In genomic region chr11:77071671-77072605, GRCh38 we compare ENCODE assay signal across 12 cellular contexts. TPM values are rescaled to one million over a fixed set of nuclear protein-coding genes. Genes with fewer than 3 reads are reported as not detected.
DNase-seq lines count a peak whose midpoint lies in the region; ATAC-seq and TF ChIP-seq lines count a peak whose summit lies in the region.
"Had no signal": no experiment of that assay in that cellular context is flagged by ENCODE, and none has a peak within 500 bp of the region (broad histone marks: within the 10 kb centered on the region; RNA-seq: fewer than 3 reads in every experiment).

No MANE protein-coding gene starts in this region.

- no peak overlapping the region for H3K4me3 ChIP-seq in CD4-positive, alpha-beta memory T cell (ENCODE audit: low read length in 2 of 2)
- no peak overlapping the region for H3K4me3 ChIP-seq in dorsolateral prefrontal cortex
- H3K4me3 ChIP-seq in neural progenitor cell = no peak overlapping the region
- H3K4me3 ChIP-seq in body of pancreas = no peak overlapping the region

- DNase-seq in CD4-positive, alpha-beta memory T cell = no peak
- DNase-seq in NOMO-1 (lab: John Stamatoyannopoulos, UW; ENCODE audit: unreplicated experiment in 2 of 2) (peak; percentile 52 to 65), dorsolateral prefrontal cortex (peak in 6 of 10 donors; percentile 11 to 35 (median 26)), neural progenitor cell (ENCODE audit: low spot score) (no peak), body of pancreas (no peak)
- DNase-seq: MM.1S had no signal

- intact Hi-C loops in CD4-positive, alpha-beta memory T cell (cut with micrococcal nuclease) = no loop called here
- intact Hi-C loops in dorsolateral prefrontal cortex (cut with DNase I) (no loop called here), body of pancreas (cut with DNase I) (no loop called here)

- H4K20me1 ChIP-seq in neural progenitor cell (ENCODE audit: low read depth) = peaks cover 3% of the 10 kb centered on the region

- H3K27me3 Mint-ChIP-seq in CD4-positive, alpha-beta memory T cell = no peaks in the 10 kb centered on the region
- peaks cover 8% of the 10 kb centered on the region for H3K27me3 Mint-ChIP-seq in neural progenitor cell (ENCODE audit: insufficient read depth, low read depth)

- CTCF ChIA-PET in CD4-positive, alpha-beta memory T cell (lab: Charles Lee; ENCODE audit: partially characterized antibody) = no interaction called here

- no peak for TF ChIP-seq POLR2A in body of pancreas (IDR thresholded peaks at IDR 0.05)

- H3K9me3 ChIP-seq in CD4-positive, alpha-beta memory T cell (ENCODE audit: control insufficient read depth in 1 of 2, low read length in 2 of 2) = no peaks in the 10 kb centered on the region
- no peaks in the 10 kb centered on the region for H3K9me3 ChIP-seq in neural progenitor cell (ENCODE audit: low read depth)
- H3K9me3 ChIP-seq in body of pancreas = no peaks in the 10 kb centered on the region

- H3K4me1 ChIP-seq in CD4-positive, alpha-beta memory T cell (ENCODE audit: insufficient read depth, low read length) = peaks cover 23% of the 10 kb centered on the region
- H3K4me1 ChIP-seq in neural progenitor cell (peaks cover 5% of the 10 kb centered on the region), body of pancreas (peaks cover 47% of the 10 kb centered on the region)

- H3K36me3 Mint-ChIP-seq in CD4-positive, alpha-beta memory T cell = no peaks in the 10 kb centered on the region
- no peaks in the 10 kb centered on the region for H3K36me3 Mint-ChIP-seq in neural progenitor cell

- ATAC-seq in body of pancreas (no peak), GM21825 (IDR thresholded peaks at IDR 0.05; ENCODE audit: unreplicated experiment) (no peak), GM18873 (IDR thresholded peaks at IDR 0.05; ENCODE audit: low FRiP score, unreplicated experiment) (no peak), GM21576 (IDR thresholded peaks at IDR 0.05; ENCODE audit: unreplicated experiment) (no peak)

- H3K27ac ChIP-seq in CD4-positive, alpha-beta memory T cell (ENCODE audit: low read depth, low read length) = no peak overlapping the region
- H3K27ac ChIP-seq in dorsolateral prefrontal cortex (peak overlapping the region in 1 of 59 donors; percentile 82), neural progenitor cell (no peak overlapping the region), body of pancreas (peak overlapping the region in 2 of 4 donors; percentile 76 to 78)

- no peak overlapping the region for H3K4me2 ChIP-seq in neural progenitor cell

- H3K4me3 Mint-ChIP-seq in CD4-positive, alpha-beta memory T cell = peak overlapping the region in 1 of 8 donors; percentile 20
- no peak overlapping the region for H3K4me3 Mint-ChIP-seq in neural progenitor cell

- H3F3A ChIP-seq in neural progenitor cell (ENCODE audit: low read depth) = peaks cover 5% of the 10 kb centered on the region

- no peaks in the 10 kb centered on the region for H3K27me3 ChIP-seq in CD4-positive, alpha-beta memory T cell (ENCODE audit: insufficient read depth, low read length)
- H3K27me3 ChIP-seq in dorsolateral prefrontal cortex = no peaks in the 10 kb centered on the region
- H3K27me3 ChIP-seq in neural progenitor cell = no peaks in the 10 kb centered on the region
- no peaks in the 10 kb centered on the region for H3K27me3 ChIP-seq in body of pancreas

- peak overlapping the region in 4 of 7 donors; percentile 17 to 86 (median 52) for H3K27ac Mint-ChIP-seq in CD4-positive, alpha-beta memory T cell
- peak overlapping the region; percentile 50 for H3K27ac Mint-ChIP-seq in neural progenitor cell

- no peaks in the 10 kb centered on the region for H3K36me3 ChIP-seq in CD4-positive, alpha-beta memory T cell (ENCODE audit: insufficient read depth, low read length)
- H3K36me3 ChIP-seq in neural progenitor cell (no peaks in the 10 kb centered on the region), body of pancreas (replicated peaks in 1 of 2; ENCODE audit: insufficient read depth in 1 of 2, low read depth in 2 of 2) (no peaks in the 10 kb centered on the region)

- TF ChIP-seq CTCF in dorsolateral prefrontal cortex (IDR thresholded peaks at IDR 0.05 in 54 of 56, conservative IDR thresholded peaks at IDR 0.05 in 2 of 56; ENCODE audit: low read depth in 1 of 56, partially characterized antibody in 56 of 56) (no peak), neural progenitor cell (IDR thresholded peaks at IDR 0.05) (no peak), body of pancreas (IDR thresholded peaks at IDR 0.05) (no peak)

- no peaks in the 10 kb centered on the region for H3K79me2 ChIP-seq in neural progenitor cell (ENCODE audit: low read depth)

- H3K9me3 Mint-ChIP-seq in CD4-positive, alpha-beta memory T cell = peaks cover 0 to 2% (median 0%) of the 10 kb centered on the region in 8 donors
- H3K9me3 Mint-ChIP-seq in neural progenitor cell = no peaks in the 10 kb centered on the region

- no peak overlapping the region for H3K9ac ChIP-seq in neural progenitor cell

- WGBS in body of pancreas, 2 donors = 88% methylated on average over 15 of the region's 15 CpGs

- H2AFZ ChIP-seq in neural progenitor cell (replicated peaks) = no peak overlapping the region

- POLR2A ChIA-PET in CD4-positive, alpha-beta memory T cell (lab: Charles Lee; ENCODE audit: partially characterized antibody) = no interaction called here

- H3K4me1 Mint-ChIP-seq in CD4-positive, alpha-beta memory T cell = peaks cover 11 to 26% (median 16%) of the 10 kb centered on the region in 4 donors
- peaks cover 35% of the 10 kb centered on the region for H3K4me1 Mint-ChIP-seq in neural progenitor cell

RNA-seq across cellular contexts. Expression of gene CAPN5, which starts 5.2 kb away (rescaled TPM):
- total RNA-seq in CD4-positive, alpha-beta memory T cell = 1 to 10 TPM; 1.6 to 1.9 TPM
- 1 to 10 TPM; 1.4 to 2.6 TPM for polyA plus RNA-seq in CD4-positive, alpha-beta memory T cell
- total RNA-seq in dorsolateral prefrontal cortex = 10 to 100 TPM; 12.5 to 36.7 (median 23.3) TPM
- total RNA-seq in neural progenitor cell (ENCODE audit: low replicate concordance) = 7.4 and 9.6 TPM in 2 replicates
- total RNA-seq in body of pancreas = 10 to 100 TPM in 1 of 2 donors, 1 to 10 TPM in 1; 7.8 to 13.8 TPM

RNA-seq across cellular contexts. Expression of gene OMP, which starts 30.7 kb away (rescaled TPM):
- total RNA-seq in CD4-positive, alpha-beta memory T cell = under 1 TPM in 1 of 2 experiments, not detected in 1; 0.79 TPM
- not detected for polyA plus RNA-seq in CD4-positive, alpha-beta memory T cell
- 1 to 10 TPM in 58 of 120 experiments, under 1 TPM in 3, not detected in 59; 0.86 to 4.4 (median 1.8) TPM for total RNA-seq in dorsolateral prefrontal cortex
- not detected in 2 replicates for total RNA-seq in neural progenitor cell (ENCODE audit: low replicate concordance)
- total RNA-seq in body of pancreas = not detected
- total RNA-seq: H1; lung microvascular endothelial cell; T-helper 2 cell treated with Interferon-gamma antibody and Interleukin-4, amounts not matched to agents 100 ng/mL and 5 ng/mL, for 36 hours had no signal
- polyA plus RNA-seq: H1 had no signal

RNA-seq across cellular contexts. Expression of gene B3GNT6, which starts 37.7 kb away (rescaled TPM):
- total RNA-seq in CD4-positive, alpha-beta memory T cell = not detected
- polyA plus RNA-seq in CD4-positive, alpha-beta memory T cell = not detected
- total RNA-seq in dorsolateral prefrontal cortex = 1 to 10 TPM in 1 of 120 experiments, under 1 TPM in 38, not detected in 81; 0.16 to 1.0 (median 0.32) TPM
- not detected in 2 replicates for total RNA-seq in neural progenitor cell (ENCODE audit: low replicate concordance)
- not detected for total RNA-seq in body of pancreas
- total RNA-seq: H1; lung microvascular endothelial cell; T-helper 2 cell treated with Interferon-gamma antibody and Interleukin-4, amounts not matched to agents 100 ng/mL and 5 ng/mL, for 36 hours had no signal

RNA-seq across cellular contexts. Expression of gene MYO7A, which starts 56.1 kb away (rescaled TPM):
- under 1 TPM; 0.20 to 0.47 TPM for total RNA-seq in CD4-positive, alpha-beta memory T cell
- under 1 TPM in 1 of 2 donors, not detected in 1; 0.24 TPM for polyA plus RNA-seq in CD4-positive, alpha-beta memory T cell
- total RNA-seq in dorsolateral prefrontal cortex = 10 to 100 TPM in 27 of 120 experiments, 1 to 10 TPM in 93; 3.4 to 21.5 (median 7.7) TPM
- 0.97 and 2.7 TPM in 2 replicates for total RNA-seq in neural progenitor cell (ENCODE audit: low replicate concordance)
- total RNA-seq in body of pancreas = 10 to 100 TPM; 10.4 to 12.9 TPM

Comparison
In these comparisons a context has a peak if more than half of its experiments do, and no peak if none do; other contexts are left out.
1. DNase-seq: peak in NOMO-1 (2 of 2) and dorsolateral prefrontal cortex (6 of 10); none in CD4-positive, alpha-beta memory T cell (0 of 5), neural progenitor cell (single experiment) and body of pancreas (0 of 4).